9 cellular contexts compared by ENCODE assay signal in genomic region chr11:35615911-35616900, GRCh38. TPM values are rescaled to one million over a fixed set of nuclear protein-coding genes. Genes with fewer than 3 reads are reported as not detected.
DNase-seq lines count a peak whose midpoint lies in the region; ATAC-seq and TF ChIP-seq lines count a peak whose summit lies in the region.
"Had no signal": no experiment of that assay in that cellular context is flagged by ENCODE, and none has a peak within 500 bp of the region (broad histone marks: within the 10 kb centered on the region; RNA-seq: fewer than 3 reads in every experiment).

No MANE protein-coding gene starts in this region.

- H3K9ac ChIP-seq in colonic mucosa (ENCODE audit: low read depth in 2 of 2, low read length in 2 of 2) = no peak overlapping the region

- H3K27me3 ChIP-seq in PC-9 (ENCODE audit: insufficient read depth, low read depth) (no peaks in the 10 kb centered on the region), colonic mucosa (peaks cover 34% of the 10 kb centered on the region)

- no peak overlapping the region for H3K27ac Mint-ChIP-seq in activated T-cell treated with anti-CD3 and anti-CD28 coated beads, Interleukin-2, amount 50 U/mL, for 24 hours
- H3K27ac Mint-ChIP-seq: activated naive CD8-positive, alpha-beta T cell treated with anti-CD3 and anti-CD28 coated beads, Interleukin-2, amount 10 ng/mL, durations not matched to agents 7 days and 5 days had no signal

- H4K20me1 ChIP-seq in PC-9 (ENCODE audit: insufficient read depth) = no peaks in the 10 kb centered on the region

- H3K9me2 ChIP-seq in PC-9 (ENCODE audit: insufficient read depth) = no peaks in the 10 kb centered on the region

- H3K36me3 Mint-ChIP-seq in activated T-cell treated with anti-CD3 and anti-CD28 coated beads, Interleukin-2, amount 50 U/mL, for 24 hours (ENCODE audit: low read depth) = no peaks in the 10 kb centered on the region
- H3K36me3 Mint-ChIP-seq: activated naive CD8-positive, alpha-beta T cell treated with anti-CD3 and anti-CD28 coated beads, Interleukin-2, amount 10 ng/mL, durations not matched to agents 7 days and 5 days had no signal

- peaks cover 16% of the 10 kb centered on the region for H3K4me1 Mint-ChIP-seq in activated T-cell treated with anti-CD3 and anti-CD28 coated beads, Interleukin-2, amount 50 U/mL, for 24 hours (ENCODE audit: low read depth)

- H3K79me2 ChIP-seq in PC-9 (ENCODE audit: low read depth) = peaks cover 21% of the 10 kb centered on the region

- H2AFZ ChIP-seq in PC-9 = no peak overlapping the region

- H3K36me3 ChIP-seq in PC-9 (ENCODE audit: low read depth) (no peaks in the 10 kb centered on the region), colonic mucosa (no peaks in the 10 kb centered on the region)

- no TSS peak for BruUV-seq in PC-9 (replicated peaks; lab: Mats Ljungman, UMichigan)

- POLR2A ChIA-PET in PC-9 (lab: Charles Lee; ENCODE audit: unreplicated experiment) = no interaction called here

- H3K27ac ChIP-seq in PC-9 = no peak overlapping the region
- H3K27ac ChIP-seq in colonic mucosa = no peak overlapping the region

- intact Hi-C loops in PC-9 (cut with micrococcal nuclease; ENCODE audit: unreplicated experiment) = loop anchor here (1.0 to 10.0 kb wide), 13 partner anchors 129 to 876 kb away; partner anchors contain the start of genes APIP, LDLRAD3 and PDHX
- intact Hi-C loops in colonic mucosa (cut with DNase I) = loop anchor here (2.0 to 10.0 kb wide), 3 partner anchors 206 to 649 kb away; no protein-coding TSS in a partner anchor

- CTCF ChIA-PET in PC-9 (lab: Charles Lee) = interaction anchor here (0.6 to 1.3 kb wide), 3 partner anchors 206 to 650 kb away, joined by 3 to 9 read pairs (median 3); no protein-coding TSS in a partner anchor

- H3K27me3 Mint-ChIP-seq in activated T-cell treated with anti-CD3 and anti-CD28 coated beads, Interleukin-2, amount 50 U/mL, for 24 hours = peaks cover 64% of the 10 kb centered on the region

- H3K4me3 ChIP-seq in PC-9 (no peak overlapping the region), colonic mucosa (no peak overlapping the region)

- H3K4me1 ChIP-seq in PC-9 (replicated peaks; ENCODE audit: insufficient read depth) (peaks cover 32% of the 10 kb centered on the region), colonic mucosa (peaks cover 8% of the 10 kb centered on the region)

- H3F3A ChIP-seq in PC-9 (ENCODE audit: insufficient read depth, low read depth) = peaks cover 14% of the 10 kb centered on the region

- no peak for ATAC-seq in HG03108 (IDR thresholded peaks at IDR 0.05; ENCODE audit: unreplicated experiment)

- DNase-seq in activated T-cell treated with anti-CD3 and anti-CD28 coated beads for 4 hours = peak; percentile 11
- no peak for DNase-seq in activated T-cell treated with anti-CD3 and anti-CD28 coated beads, Interleukin-2, amount 50 U/mL, for 24 hours
- peak; percentile 34 for DNase-seq in KG1 (lab: John Stamatoyannopoulos, UW)
- peak in 1 of 2 experiments; percentile 55 for DNase-seq in PC-9
- DNase-seq in colonic mucosa = no peak
- peak; percentile 89 for DNase-seq in midbrain (lab: John Stamatoyannopoulos, UW)
- no peak for DNase-seq in OCI-M2 (lab: John Stamatoyannopoulos, UW; ENCODE audit: unreplicated experiment)
- DNase-seq: activated naive CD8-positive, alpha-beta T cell treated with anti-CD3 and anti-CD28 coated beads, Interleukin-2, amount 10 ng/mL, durations not matched to agents 7 days and 5 days had no signal

- H3K4me2 ChIP-seq in PC-9 = peak overlapping the region; percentile 51; the same call in 1 of the 2 replicates

- H3K4me3 Mint-ChIP-seq in activated T-cell treated with anti-CD3 and anti-CD28 coated beads, Interleukin-2, amount 50 U/mL, for 24 hours = no peak overlapping the region
- H3K4me3 Mint-ChIP-seq: activated naive CD8-positive, alpha-beta T cell treated with anti-CD3 and anti-CD28 coated beads, Interleukin-2, amount 10 ng/mL, durations not matched to agents 7 days and 5 days had no signal

- H3K9me3 ChIP-seq in PC-9 (ENCODE audit: insufficient read depth, low read depth) = no peaks in the 10 kb centered on the region
- no peaks in the 10 kb centered on the region for H3K9me3 ChIP-seq in colonic mucosa

- no peaks in the 10 kb centered on the region for H3K9me3 Mint-ChIP-seq in activated T-cell treated with anti-CD3 and anti-CD28 coated beads, Interleukin-2, amount 50 U/mL, for 24 hours
- H3K9me3 Mint-ChIP-seq: activated naive CD8-positive, alpha-beta T cell treated with anti-CD3 and anti-CD28 coated beads, Interleukin-2, amount 10 ng/mL, durations not matched to agents 7 days and 5 days had no signal

- TF ChIP-seq CTCF in PC-9 (conservative IDR thresholded peaks at IDR 0.05) (peak; percentile 96), colonic mucosa (IDR thresholded peaks at IDR 0.05) (peak; percentile 64)

RNA-seq across cellular contexts. Expression of gene FJX1, which starts 2.1 kb away (rescaled TPM):
- total RNA-seq in PC-9 (2021) = 14.8 and 17.5 TPM in 2 replicates
- 1 to 10 TPM in 1 of 2 donors, under 1 TPM in 1; 0.32 to 1.6 TPM for total RNA-seq in colonic mucosa

RNA-seq across cellular contexts. Expression of gene TRIM44, which starts 46.4 kb away (rescaled TPM):
- 91.7 and 100 TPM in 2 replicates for total RNA-seq in PC-9 (2021)
- 10 to 100 TPM; 38.8 to 47.0 TPM for total RNA-seq in colonic mucosa

Comparison
In these comparisons a context has a peak if more than half of its experiments do, and no peak if none do; other contexts are left out.
1. DNase-seq: peak in activated T-cell treated with anti-CD3 and anti-CD28 coated beads for 4 hours (single experiment), KG1 (single experiment) and midbrain (single experiment); none in activated T-cell treated with anti-CD3 and anti-CD28 coated beads, Interleukin-2, amount 50 U/mL, for 24 hours (single experiment), colonic mucosa (single experiment) and OCI-M2 (single experiment).